In genomic region chr22:23144926-23145906, GRCh38 we compare ENCODE assay signal across 8 cellular contexts. TPM values are rescaled to one million over a fixed set of nuclear protein-coding genes. Genes with fewer than 3 reads are reported as not detected.
DNase-seq lines count a peak whose midpoint lies in the region; ATAC-seq and TF ChIP-seq lines count a peak whose summit lies in the region.

RAB36 (plus strand) TSS chr22:23145477; CDS start chr22:23146617, 1,140 bp downstream.

- H3K9me3 ChIP-seq in HUES48 (ENCODE audit: control insufficient read depth, insufficient read depth, low read length) (no peaks in the 10 kb centered on the region), Panc1 (ENCODE audit: control insufficient read depth, insufficient read depth, low read depth, low read length) (no peaks in the 10 kb centered on the region), fibroblast of lung (ENCODE audit: control insufficient read depth, insufficient read depth, low read depth, low read length) (no peaks in the 10 kb centered on the region), muscle layer of duodenum (ENCODE audit: control insufficient read depth in 1 of 2, low read length in 2 of 2) (no peaks in the 10 kb centered on the region)

- ATAC-seq in Panc1: peak; percentile 92
- ATAC-seq in GM18868 (IDR thresholded peaks at IDR 0.05; ENCODE audit: unreplicated experiment): no peak

- in situ Hi-C loops in Panc1 (cut with HindIII; ENCODE audit: low pct_unique_long_range_greater_than_20kb, low sequenced_read_pairs): no loop called here

- H3K4me1 Mint-ChIP-seq in activated T-helper 2 cell treated with anti-CD3 and anti-CD28 coated beads, Interferon-gamma antibody, Interleukin-2, Interleukin-4, amounts not matched to agents 10 μg/mL and 5 μg/mL and 100 μg/mL, durations not matched to agents 14 hours and 24 hours and 36 hours (ENCODE audit: low read depth): peaks cover 24% of the 10 kb centered on the region

- H3K36me3 Mint-ChIP-seq in activated T-helper 2 cell treated with anti-CD3 and anti-CD28 coated beads, Interferon-gamma antibody, Interleukin-2, Interleukin-4, amounts not matched to agents 10 μg/mL and 5 μg/mL and 100 μg/mL, durations not matched to agents 14 hours and 24 hours and 36 hours (ENCODE audit: low read depth): no peaks in the 10 kb centered on the region

- H3K4me3 Mint-ChIP-seq in activated T-helper 2 cell treated with anti-CD3 and anti-CD28 coated beads, Interferon-gamma antibody, Interleukin-2, Interleukin-4, amounts not matched to agents 10 μg/mL and 5 μg/mL and 100 μg/mL, durations not matched to agents 14 hours and 24 hours and 36 hours (ENCODE audit: low read depth): peak within 1 kb of the TSS; percentile 60

- H3K36me3 ChIP-seq in HUES48 (ENCODE audit: control insufficient read depth, insufficient read depth, low read length) (no peaks in the 10 kb centered on the region), Panc1 (ENCODE audit: control insufficient read depth, insufficient read depth, low read length) (no peaks in the 10 kb centered on the region), fibroblast of lung (ENCODE audit: control insufficient read depth, insufficient read depth, low read length) (no peaks in the 10 kb centered on the region), muscle layer of duodenum (ENCODE audit: control insufficient read depth in 1 of 2, insufficient read depth in 2 of 2, low read length in 2 of 2) (peaks cover 0 to 6% of the 10 kb centered on the region in 2 donors)

- no TSS peak for BruUV-seq in Panc1 (replicated peaks; lab: Mats Ljungman, UMichigan)

- TF ChIP-seq CTCF in Panc1 (IDR thresholded peaks at IDR 0.05) (no peak), fibroblast of lung (conservative IDR thresholded peaks at IDR 0.05 in 1 of 2, IDR thresholded peaks at IDR 0.05 in 1 of 2; ENCODE audit: low read depth in 1 of 2, low read length in 2 of 2) (no peak)

- H3K9ac ChIP-seq in HUES48 (ENCODE audit: low read depth, low read length) (no peak within 1 kb of the TSS), fibroblast of lung (ENCODE audit: insufficient read depth, low read length) (peak within 1 kb of the TSS; percentile 84)

- H3K27ac ChIP-seq in HUES48 (ENCODE audit: low read depth, low read length): no peak within 1 kb of the TSS
- peak within 1 kb of the TSS; percentile 51; the same call in 1 of the 2 replicates for H3K27ac ChIP-seq in Panc1 (ENCODE audit: low read length)
- H3K27ac ChIP-seq in fibroblast of lung (ENCODE audit: insufficient read depth, low read length): peak within 1 kb of the TSS; percentile 89
- peak within 1 kb of the TSS; percentile 78 for H3K27ac ChIP-seq in muscle layer of duodenum (ENCODE audit: low read length)

- H3K4me3 ChIP-seq in HUES48 (ENCODE audit: low read depth, low read length) (peak within 1 kb of the TSS; percentile 67), Panc1 (ENCODE audit: low read depth in 2 of 2, low read length in 2 of 2) (peak within 1 kb of the TSS; percentile 50 to 64), fibroblast of lung (replicated peaks in 1 of 4; ENCODE audit: control extremely low read depth in 1 of 4, insufficient read depth in 1 of 4, low read depth in 3 of 4, low read length in 4 of 4) (peak within 1 kb of the TSS; percentile 49 to 76 (median 58)), muscle layer of duodenum (ENCODE audit: low read depth in 1 of 2, low read length in 2 of 2) (peak within 1 kb of the TSS; percentile 53 to 64)

- H3K27me3 ChIP-seq in HUES48 (ENCODE audit: control insufficient read depth, insufficient read depth, low read length): peaks cover 12% of the 10 kb centered on the region
- no peaks in the 10 kb centered on the region for H3K27me3 ChIP-seq in Panc1 (ENCODE audit: control insufficient read depth, insufficient read depth, low read length)
- no peaks in the 10 kb centered on the region for H3K27me3 ChIP-seq in fibroblast of lung (ENCODE audit: control insufficient read depth, insufficient read depth, low read length)
- no peaks in the 10 kb centered on the region for H3K27me3 ChIP-seq in muscle layer of duodenum (ENCODE audit: low read depth, low read length)

- POLR2A ChIA-PET in Panc1 (lab: Charles Lee): interaction anchor here (0.6 kb wide), 1 partner anchor 142 kb away, joined by 7 read pairs; no protein-coding TSS in a partner anchor

- H3K27ac Mint-ChIP-seq in activated T-helper 2 cell treated with anti-CD3 and anti-CD28 coated beads, Interferon-gamma antibody, Interleukin-2, Interleukin-4, amounts not matched to agents 10 μg/mL and 5 μg/mL and 100 μg/mL, durations not matched to agents 14 hours and 24 hours and 36 hours: no peak within 1 kb of the TSS

- peaks cover 11% of the 10 kb centered on the region for H3K27me3 Mint-ChIP-seq in activated T-helper 2 cell treated with anti-CD3 and anti-CD28 coated beads, Interferon-gamma antibody, Interleukin-2, Interleukin-4, amounts not matched to agents 10 μg/mL and 5 μg/mL and 100 μg/mL, durations not matched to agents 14 hours and 24 hours and 36 hours (ENCODE audit: low read depth)

- CTCF ChIA-PET in Panc1 (lab: Charles Lee): interaction anchor here (0.7 kb wide), 1 partner anchor 452 kb away, joined by 3 read pairs; no protein-coding TSS in a partner anchor

- H3K79me2 ChIP-seq in fibroblast of lung (ENCODE audit: control insufficient read depth, insufficient read depth, low read length): no peaks in the 10 kb centered on the region

- H4K20me1 ChIP-seq in fibroblast of lung (ENCODE audit: control insufficient read depth, extremely low read depth, insufficient read depth, low read length): no peaks in the 10 kb centered on the region

- intact Hi-C loops in Panc1 (cut with micrococcal nuclease; ENCODE audit: unreplicated experiment): no loop called here
- intact Hi-C loops in activated T-helper 2 cell treated with anti-CD3 and anti-CD28 coated beads, Interferon-gamma antibody, Interleukin-2, Interleukin-4, amounts not matched to agents 10 μg/mL and 5 μg/mL and 100 μg/mL, durations not matched to agents 14 hours and 24 hours and 36 hours (cut with micrococcal nuclease): no loop called here

- peak within 1 kb of the TSS; percentile 81 for H2AFZ ChIP-seq in fibroblast of lung (ENCODE audit: low read length)

- H3K4me1 ChIP-seq in HUES48 (ENCODE audit: control insufficient read depth, insufficient read depth, low read length) (peaks cover 12% of the 10 kb centered on the region), Panc1 (ENCODE audit: control insufficient read depth, insufficient read depth, low read length) (peaks cover 3% of the 10 kb centered on the region; the same call in 1 of the 2 replicates), fibroblast of lung (ENCODE audit: control insufficient read depth, extremely low read depth, insufficient read depth, low read length) (peaks cover 4% of the 10 kb centered on the region), muscle layer of duodenum (ENCODE audit: control insufficient read depth in 1 of 2, insufficient read depth in 2 of 2, low read length in 2 of 2) (peaks cover 4 to 20% of the 10 kb centered on the region in 2 donors)

- peak; percentile 91 for DNase-seq in DMS79 treated with DMSO at 0.1 percent for 48 hours (lab: John Stamatoyannopoulos, UW)
- DNase-seq in Panc1 (ENCODE audit: low read depth, low spot score): peak; percentile 20
- DNase-seq in activated T-helper 2 cell treated with anti-CD3 and anti-CD28 coated beads, Interferon-gamma antibody, Interleukin-2, Interleukin-4, amounts not matched to agents 10 μg/mL and 5 μg/mL and 100 μg/mL, durations not matched to agents 14 hours and 24 hours and 36 hours (ENCODE audit: low spot score): peak; percentile 85
- peak; percentile 98 to 99 for DNase-seq in fibroblast of lung (ENCODE audit: low read depth in 2 of 2)
- DNase-seq in stimulated activated CD8-positive, alpha-beta memory T cell treated with anti-CD3 and anti-CD28 coated beads, Interleukin-4, amount 100 ng/mL, for 4 hours (ENCODE audit: low read depth in 2 of 2, low spot score in 1 of 2): peak; percentile 38 to 65

- H3K4me2 ChIP-seq in fibroblast of lung (ENCODE audit: extremely low read depth, insufficient read depth, low read length): peak within 1 kb of the TSS; percentile 100

- H3K9me3 Mint-ChIP-seq in activated T-helper 2 cell treated with anti-CD3 and anti-CD28 coated beads, Interferon-gamma antibody, Interleukin-2, Interleukin-4, amounts not matched to agents 10 μg/mL and 5 μg/mL and 100 μg/mL, durations not matched to agents 14 hours and 24 hours and 36 hours: no peaks in the 10 kb centered on the region

RNA-seq across cellular contexts. Expression of gene RAB36, which starts in this region (rescaled TPM):
- total RNA-seq in Panc1 (2021; ENCODE audit: unreplicated experiment) (4.1 TPM), fibroblast of lung (1.5 and 2.5 TPM in 2 replicates)
- 3.5 TPM for polyA plus RNA-seq in Panc1 (2012; ENCODE audit: insufficient read length)
- total RNA-seq in activated T-helper 2 cell treated with anti-CD3 and anti-CD28 coated beads, Interferon-gamma antibody, Interleukin-2, Interleukin-4, amounts not matched to agents 10 μg/mL and 5 μg/mL and 100 μg/mL, durations not matched to agents 14 hours and 24 hours and 36 hours: not detected in 2 replicates
- polyA plus RNA-seq in fibroblast of lung: 3.7 and 4.6 TPM in 2 replicates
- 3.5 and 3.9 TPM in 2 replicates for polyA plus RNA-seq in fibroblast of lung (2012)
- 4.0 and 13.4 TPM in 2 replicates for polyA minus RNA-seq in fibroblast of lung (ENCODE audit: low replicate concordance)

Comparison
In these comparisons a context has a peak if more than half of its experiments do, and no peak if none do; other contexts are left out.
1. Peak in DNase-seq in activated T-helper 2 cell treated with anti-CD3 and anti-CD28 coated beads, Interferon-gamma antibody, Interleukin-2, Interleukin-4, amounts not matched to agents 10 μg/mL and 5 μg/mL and 100 μg/mL, durations not matched to agents 14 hours and 24 hours and 36 hours; RNA of the gene not detected or under 1 TPM.
2. DNase-seq: peak in every context shown above with its lines; median percentile 98 in fibroblast of lung; 91 in DMS79 treated with DMSO at 0.1 percent for 48 hours; 85 in activated T-helper 2 cell treated with anti-CD3 and anti-CD28 coated beads, Interferon-gamma antibody, Interleukin-2, Interleukin-4, amounts not matched to agents 10 μg/mL and 5 μg/mL and 100 μg/mL, durations not matched to agents 14 hours and 24 hours and 36 hours; 52 in stimulated activated CD8-positive, alpha-beta memory T cell treated with anti-CD3 and anti-CD28 coated beads, Interleukin-4, amount 100 ng/mL, for 4 hours; 20 in Panc1.